11 cellular contexts compared by ENCODE assay signal in genomic region chr5:58925627-58926545, GRCh38.
DNase-seq lines count a peak whose midpoint lies in the region; ATAC-seq lines count a peak whose summit lies in the region.
"Had no signal": no experiment of that assay in that cellular context is flagged by ENCODE, and none has a peak within 500 bp of the region (broad histone marks: within the 10 kb centered on the region; RNA-seq: fewer than 3 reads in every experiment).

No MANE protein-coding gene starts in this region.

- no peaks in the 10 kb centered on the region for H3K36me3 Mint-ChIP-seq in activated naive CD8-positive, alpha-beta T cell treated with anti-CD3 and anti-CD28 coated beads, Interleukin-2, amount 50 U/mL, for 24 hours (ENCODE audit: low read depth)

- H3K4me3 Mint-ChIP-seq in activated naive CD8-positive, alpha-beta T cell treated with anti-CD3 and anti-CD28 coated beads, Interleukin-2, amount 50 U/mL, for 24 hours = peak overlapping the region; percentile 3

- H3K27ac Mint-ChIP-seq in activated naive CD8-positive, alpha-beta T cell treated with anti-CD3 and anti-CD28 coated beads, Interleukin-2, amount 50 U/mL, for 24 hours = peak overlapping the region; percentile 86

- H3K27me3 Mint-ChIP-seq in activated naive CD8-positive, alpha-beta T cell treated with anti-CD3 and anti-CD28 coated beads, Interleukin-2, amount 50 U/mL, for 24 hours = peaks cover 12% of the 10 kb centered on the region

- DNase-seq in DMS 273 (lab: John Stamatoyannopoulos, UW; ENCODE audit: unreplicated experiment) = peak; percentile 6
- no peak for DNase-seq in DMS 273 treated with DMSO at 0.1 percent for 48 hours (lab: John Stamatoyannopoulos, UW)
- peak; percentile 67 for DNase-seq in NCI-H1105 treated with DMSO at 0.1 percent for 48 hours (lab: John Stamatoyannopoulos, UW)
- DNase-seq in activated naive CD8-positive, alpha-beta T cell treated with anti-CD3 and anti-CD28 coated beads, Interleukin-2, amount 50 U/mL, for 24 hours = no peak
- peak; percentile 18 for DNase-seq in middle frontal gyrus (ENCODE audit: extremely low spot score, low spot score)
- no peak for DNase-seq in GM19238 (ENCODE audit: insufficient read length, low spot score)
- no peak for DNase-seq in DMS153 (lab: John Stamatoyannopoulos, UW)
- DNase-seq: central memory CD4-positive, alpha-beta T cell; kidney glomerular epithelial cell; posterior cingulate gyrus had no signal

- peak; percentile 67 for ATAC-seq in activated naive CD8-positive, alpha-beta T cell treated with anti-CD3 and anti-CD28 coated beads, Interleukin-2, amount 50 U/mL, for 24 hours
- no peak for ATAC-seq in GM21390 (IDR thresholded peaks at IDR 0.05; ENCODE audit: unreplicated experiment)

- no peaks in the 10 kb centered on the region for H3K9me3 Mint-ChIP-seq in activated naive CD8-positive, alpha-beta T cell treated with anti-CD3 and anti-CD28 coated beads, Interleukin-2, amount 50 U/mL, for 24 hours

- H3K4me1 Mint-ChIP-seq in activated naive CD8-positive, alpha-beta T cell treated with anti-CD3 and anti-CD28 coated beads, Interleukin-2, amount 50 U/mL, for 24 hours = peaks cover 24% of the 10 kb centered on the region

Comparison
In these comparisons a context has a peak if more than half of its experiments do, and no peak if none do; other contexts are left out.
1. DNase-seq: peak in DMS 273 (single experiment), NCI-H1105 treated with DMSO at 0.1 percent for 48 hours (single experiment) and middle frontal gyrus (single experiment); none in DMS 273 treated with DMSO at 0.1 percent for 48 hours (single experiment), activated naive CD8-positive, alpha-beta T cell treated with anti-CD3 and anti-CD28 coated beads, Interleukin-2, amount 50 U/mL, for 24 hours (single experiment), GM19238 (single experiment) and DMS153 (single experiment).